In the genomic region with DNA sequence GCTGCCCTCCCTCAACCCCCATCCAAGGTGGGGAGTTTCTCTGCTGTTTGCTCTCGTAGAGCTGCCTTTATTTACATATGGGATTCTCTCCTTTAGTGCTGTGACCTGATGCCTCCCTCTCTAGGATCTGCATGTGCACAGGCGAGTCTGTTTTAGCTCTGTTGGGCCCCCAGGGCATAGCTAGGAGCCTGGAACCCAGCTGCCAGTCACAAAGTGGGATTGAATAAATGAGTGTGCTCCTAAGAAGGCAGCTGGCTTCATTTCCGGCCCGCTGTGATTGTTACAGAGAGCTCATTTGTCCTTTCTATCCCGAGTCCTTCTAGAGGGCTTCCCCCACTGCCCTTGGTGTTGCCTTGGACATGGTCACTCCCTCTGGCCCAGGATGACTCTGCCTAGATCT, we compare ENCODE assay signal across 18 cellular contexts.
A peak's percentile ranks its signal among the peaks of the same experiment; 100 is the strongest.
DNase-seq lines count a peak whose midpoint lies in the region; ATAC-seq and TF ChIP-seq lines count a peak whose summit lies in the region.
"Had no signal": no experiment of that assay in that cellular context is flagged by ENCODE, and none has a peak within 500 bp of the region (broad histone marks: within the 10 kb centered on the region; RNA-seq: fewer than 3 reads in every experiment).

No MANE protein-coding gene starts in this region.

- H3K4me3 Mint-ChIP-seq in activated naive CD8-positive, alpha-beta T cell treated with anti-CD3 and anti-CD28 coated beads, Interleukin-2, amount 50 U/mL, for 24 hours = no peak overlapping the region
- H3K4me3 Mint-ChIP-seq: activated CD4-positive, alpha-beta memory T cell treated with anti-CD3 and anti-CD28 coated beads for 36 hours; activated naive CD4-positive, alpha-beta T cell treated with anti-CD3 and anti-CD28 coated beads for 36 hours; T-helper 1 cell treated with Interleukin-12 subunit alpha and Interleukin-12 subunit beta and Interleukin-4 antibody, amounts not matched to agents 30 μg/mL and 1 μg/mL, for 36 hours had no signal

- no peak for TF ChIP-seq POLR2A in GM18505 (IDR thresholded peaks at IDR 0.05; ENCODE audit: borderline replicate concordance, extremely low read depth, insufficient read depth, insufficient read length)

- no peaks in the 10 kb centered on the region for H3K9me3 Mint-ChIP-seq in activated naive CD8-positive, alpha-beta T cell treated with anti-CD3 and anti-CD28 coated beads, Interleukin-2, amount 50 U/mL, for 24 hours
- H3K9me3 Mint-ChIP-seq: activated CD4-positive, alpha-beta memory T cell treated with anti-CD3 and anti-CD28 coated beads for 36 hours; activated naive CD4-positive, alpha-beta T cell treated with anti-CD3 and anti-CD28 coated beads for 36 hours; T-helper 1 cell treated with Interleukin-12 subunit alpha and Interleukin-12 subunit beta and Interleukin-4 antibody, amounts not matched to agents 30 μg/mL and 1 μg/mL, for 36 hours had no signal

- H3K27me3 Mint-ChIP-seq in activated naive CD8-positive, alpha-beta T cell treated with anti-CD3 and anti-CD28 coated beads, Interleukin-2, amount 50 U/mL, for 24 hours = no peaks in the 10 kb centered on the region

- DNase-seq in COLO829 (ENCODE audit: low spot score) = peak; percentile 35
- DNase-seq in NCI-H146 treated with DMSO at 0.1 percent for 48 hours (lab: John Stamatoyannopoulos, UW; ENCODE audit: unreplicated experiment) = peak; percentile 92
- DNase-seq in NCI-H526 (lab: John Stamatoyannopoulos, UW) = peak; percentile 95 to 96
- DNase-seq in iPS-NIHi7 (ENCODE audit: extremely low spot score) = peak; percentile 32
- no peak for DNase-seq in activated CD4-positive, alpha-beta T cell treated with anti-CD3 and anti-CD28 coated beads for 4 hours
- no peak for DNase-seq in activated naive CD8-positive, alpha-beta T cell treated with anti-CD3 and anti-CD28 coated beads, Interleukin-2, amount 50 U/mL, for 24 hours
- no peak for DNase-seq in RPMI8226
- DNase-seq: ACHN; activated CD4-positive, alpha-beta memory T cell treated with anti-CD3 and anti-CD28 coated beads for 36 hours; activated naive CD4-positive, alpha-beta T cell treated with anti-CD3 and anti-CD28 coated beads for 36 hours; aorta; KBM-7; left lung; NCI-H446; spleen had no signal

- no peak overlapping the region for H3K27ac Mint-ChIP-seq in activated naive CD8-positive, alpha-beta T cell treated with anti-CD3 and anti-CD28 coated beads, Interleukin-2, amount 50 U/mL, for 24 hours
- H3K27ac Mint-ChIP-seq: activated CD4-positive, alpha-beta memory T cell treated with anti-CD3 and anti-CD28 coated beads for 36 hours; activated naive CD4-positive, alpha-beta T cell treated with anti-CD3 and anti-CD28 coated beads for 36 hours; T-helper 1 cell treated with Interleukin-12 subunit alpha and Interleukin-12 subunit beta and Interleukin-4 antibody, amounts not matched to agents 30 μg/mL and 1 μg/mL, for 36 hours had no signal

- no peak for ATAC-seq in GM18505 (IDR thresholded peaks at IDR 0.05; ENCODE audit: unreplicated experiment)
- no peak for ATAC-seq in activated naive CD8-positive, alpha-beta T cell treated with anti-CD3 and anti-CD28 coated beads, Interleukin-2, amount 50 U/mL, for 24 hours
- ATAC-seq: left lung, Right ventricle myocardium inferior had no signal

- no peaks in the 10 kb centered on the region for H3K36me3 Mint-ChIP-seq in activated naive CD8-positive, alpha-beta T cell treated with anti-CD3 and anti-CD28 coated beads, Interleukin-2, amount 50 U/mL, for 24 hours (ENCODE audit: low read depth)
- H3K36me3 Mint-ChIP-seq: activated CD4-positive, alpha-beta memory T cell treated with anti-CD3 and anti-CD28 coated beads for 36 hours had no signal

- H3K4me1 Mint-ChIP-seq in activated naive CD8-positive, alpha-beta T cell treated with anti-CD3 and anti-CD28 coated beads, Interleukin-2, amount 50 U/mL, for 24 hours = no peaks in the 10 kb centered on the region

Comparison
In these comparisons a context has a peak if more than half of its experiments do, and no peak if none do; other contexts are left out.
1. DNase-seq: peak in COLO829 (single experiment), NCI-H146 treated with DMSO at 0.1 percent for 48 hours (single experiment), NCI-H526 (2 of 2) and iPS-NIHi7 (single experiment); none in activated CD4-positive, alpha-beta T cell treated with anti-CD3 and anti-CD28 coated beads for 4 hours (0 of 2), activated naive CD8-positive, alpha-beta T cell treated with anti-CD3 and anti-CD28 coated beads, Interleukin-2, amount 50 U/mL, for 24 hours (single experiment) and RPMI8226 (single experiment).